10 cellular contexts compared by ENCODE assay signal in the genomic region with DNA sequence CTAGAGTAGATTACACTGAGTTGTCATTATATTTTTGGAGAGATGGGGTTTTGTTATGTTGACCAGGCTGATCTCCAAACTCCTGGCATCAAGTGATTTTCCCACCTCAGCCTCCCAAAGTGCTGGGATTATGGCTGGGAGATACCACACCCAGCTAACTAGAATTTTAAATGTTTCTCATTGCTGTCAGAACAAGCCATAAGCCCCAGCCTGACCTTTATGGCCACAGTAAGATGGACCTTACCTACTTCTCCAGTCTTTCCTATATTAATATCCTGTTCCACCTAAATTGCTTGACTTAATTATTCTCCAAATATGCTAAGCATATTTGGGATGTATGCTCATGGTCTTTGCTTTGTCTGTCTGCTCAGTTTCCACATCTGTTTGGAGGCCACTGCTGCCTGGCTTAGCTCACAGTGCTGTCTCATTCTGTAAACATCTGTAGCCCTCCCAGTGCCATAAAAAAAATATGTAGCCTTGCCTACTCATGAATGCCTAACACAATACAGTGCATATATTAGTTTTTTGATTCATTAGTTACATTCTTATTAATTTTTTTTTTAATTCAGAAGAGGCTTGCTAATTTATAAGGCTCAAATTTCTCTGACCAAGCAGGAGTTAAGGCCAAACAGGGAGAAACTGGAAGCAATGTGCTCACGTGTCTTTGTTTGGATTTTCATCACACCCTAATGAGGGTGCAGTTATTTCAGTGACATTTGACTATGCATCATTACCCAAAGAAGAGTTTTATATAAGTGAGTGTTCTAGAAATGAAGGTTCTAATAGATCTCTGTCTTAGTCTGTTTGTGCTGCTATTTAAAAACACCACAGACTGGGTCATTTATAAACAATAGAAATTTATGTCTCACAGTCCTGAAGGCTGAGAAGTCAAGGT. TPM values are rescaled to one million over a fixed set of nuclear protein-coding genes. Genes with fewer than 3 reads are reported as not detected.
DNase-seq lines count a peak whose midpoint lies in the region; TF ChIP-seq lines count a peak whose summit lies in the region.
"Had no signal": no experiment of that assay in that cellular context is flagged by ENCODE, and none has a peak within 500 bp of the region (broad histone marks: within the 10 kb centered on the region; RNA-seq: fewer than 3 reads in every experiment).

No MANE protein-coding gene starts in this region.

- H3K4me3 ChIP-seq in HEK293 (ENCODE audit: low read depth, low read length) (no peak overlapping the region), choroid plexus epithelial cell (ENCODE audit: low read depth, low read length) (no peak overlapping the region)
- H3K4me3 ChIP-seq: adrenal gland had no signal

- POLR2A ChIA-PET in HEK293 (lab: Yijun Ruan, JAX) (no interaction called here), HEK293T (lab: Yijun Ruan, JAX) (no interaction called here)

- no peak overlapping the region for H3K27ac ChIP-seq in HEK293 (ENCODE audit: extremely low read depth, low read depth, low read length)
- H3K27ac ChIP-seq: adrenal gland had no signal

- CTCF ChIA-PET in HEK293 (lab: Yijun Ruan, JAX) = no interaction called here
- CTCF ChIA-PET in HEK293T (lab: Yijun Ruan, JAX) = no interaction called here

- peaks cover 5% of the 10 kb centered on the region; the same call in 1 of the 2 replicates for H3K4me1 ChIP-seq in HEK293 (ENCODE audit: control insufficient read depth, insufficient read depth, low read length)

- H3K36me3 ChIP-seq in HEK293 (ENCODE audit: control insufficient read depth in 2 of 2, insufficient read depth in 1 of 2, low read length in 2 of 2) = no peaks in the 10 kb centered on the region
- H3K36me3 ChIP-seq: adrenal gland had no signal

- TF ChIP-seq CTCF in HEK293 (tag by site-specific recombination; IDR thresholded peaks at IDR 0.05) (no peak), choroid plexus epithelial cell (conservative IDR thresholded peaks at IDR 0.05; ENCODE audit: low read depth, low read length) (no peak)

- no peaks in the 10 kb centered on the region for H3K9me3 ChIP-seq in HEK293 (ENCODE audit: control insufficient read depth, insufficient read depth, low read depth, low read length)
- H3K9me3 ChIP-seq: adrenal gland had no signal

- DNase-seq in AG08396 (ENCODE audit: low spot score) (peak; percentile 49), choroid plexus epithelial cell (ENCODE audit: low read depth) (peak; percentile 79), mucosa of gallbladder (ENCODE audit: low spot score) (peak; percentile 41), HUDEP-2 (lab: John Stamatoyannopoulos, UW; ENCODE audit: unreplicated experiment in 76 of 76) (no peak), OCI-M2 (lab: John Stamatoyannopoulos, UW; ENCODE audit: unreplicated experiment) (no peak), HEK293T (ENCODE audit: extremely low spot score) (no peak), activated gamma-delta T cell (lab: John Stamatoyannopoulos, UW) (no peak)
- DNase-seq: trophoblast cell had no signal

TF ChIP-seq in HEK293, 187 proteins besides CTCF, POLR2A, EP300 and RAD21 (continues in another document):
- TF ChIP-seq ZBTB21 (tag by site-specific recombination; IDR thresholded peaks at IDR 0.05) = no peak
- TF ChIP-seq, protein P1, sequence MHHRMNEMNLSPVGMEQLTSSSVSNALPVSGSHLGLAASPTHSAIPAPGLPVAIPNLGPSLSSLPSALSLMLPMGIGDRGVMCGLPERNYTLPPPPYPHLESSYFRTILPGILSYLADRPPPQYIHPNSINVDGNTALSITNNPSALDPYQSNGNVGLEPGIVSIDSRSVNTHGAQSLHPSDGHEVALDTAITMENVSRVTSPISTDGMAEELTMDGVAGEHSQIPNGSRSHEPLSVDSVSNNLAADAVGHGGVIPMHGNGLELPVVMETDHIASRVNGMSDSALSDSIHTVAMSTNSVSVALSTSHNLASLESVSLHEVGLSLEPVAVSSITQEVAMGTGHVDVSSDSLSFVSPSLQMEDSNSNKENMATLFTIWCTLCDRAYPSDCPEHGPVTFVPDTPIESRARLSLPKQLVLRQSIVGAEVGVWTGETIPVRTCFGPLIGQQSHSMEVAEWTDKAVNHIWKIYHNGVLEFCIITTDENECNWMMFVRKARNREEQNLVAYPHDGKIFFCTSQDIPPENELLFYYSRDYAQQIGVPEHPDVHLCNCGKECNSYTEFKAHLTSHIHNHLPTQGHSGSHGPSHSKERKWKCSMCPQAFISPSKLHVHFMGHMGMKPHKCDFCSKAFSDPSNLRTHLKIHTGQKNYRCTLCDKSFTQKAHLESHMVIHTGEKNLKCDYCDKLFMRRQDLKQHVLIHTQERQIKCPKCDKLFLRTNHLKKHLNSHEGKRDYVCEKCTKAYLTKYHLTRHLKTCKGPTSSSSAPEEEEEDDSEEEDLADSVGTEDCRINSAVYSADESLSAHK (tag by site-specific recombination; IDR thresholded peaks at IDR 0.05) = no peak
- TF ChIP-seq PRDM1 (tag by site-specific recombination; IDR thresholded peaks at IDR 0.05) = no peak
- TF ChIP-seq, protein P2, sequence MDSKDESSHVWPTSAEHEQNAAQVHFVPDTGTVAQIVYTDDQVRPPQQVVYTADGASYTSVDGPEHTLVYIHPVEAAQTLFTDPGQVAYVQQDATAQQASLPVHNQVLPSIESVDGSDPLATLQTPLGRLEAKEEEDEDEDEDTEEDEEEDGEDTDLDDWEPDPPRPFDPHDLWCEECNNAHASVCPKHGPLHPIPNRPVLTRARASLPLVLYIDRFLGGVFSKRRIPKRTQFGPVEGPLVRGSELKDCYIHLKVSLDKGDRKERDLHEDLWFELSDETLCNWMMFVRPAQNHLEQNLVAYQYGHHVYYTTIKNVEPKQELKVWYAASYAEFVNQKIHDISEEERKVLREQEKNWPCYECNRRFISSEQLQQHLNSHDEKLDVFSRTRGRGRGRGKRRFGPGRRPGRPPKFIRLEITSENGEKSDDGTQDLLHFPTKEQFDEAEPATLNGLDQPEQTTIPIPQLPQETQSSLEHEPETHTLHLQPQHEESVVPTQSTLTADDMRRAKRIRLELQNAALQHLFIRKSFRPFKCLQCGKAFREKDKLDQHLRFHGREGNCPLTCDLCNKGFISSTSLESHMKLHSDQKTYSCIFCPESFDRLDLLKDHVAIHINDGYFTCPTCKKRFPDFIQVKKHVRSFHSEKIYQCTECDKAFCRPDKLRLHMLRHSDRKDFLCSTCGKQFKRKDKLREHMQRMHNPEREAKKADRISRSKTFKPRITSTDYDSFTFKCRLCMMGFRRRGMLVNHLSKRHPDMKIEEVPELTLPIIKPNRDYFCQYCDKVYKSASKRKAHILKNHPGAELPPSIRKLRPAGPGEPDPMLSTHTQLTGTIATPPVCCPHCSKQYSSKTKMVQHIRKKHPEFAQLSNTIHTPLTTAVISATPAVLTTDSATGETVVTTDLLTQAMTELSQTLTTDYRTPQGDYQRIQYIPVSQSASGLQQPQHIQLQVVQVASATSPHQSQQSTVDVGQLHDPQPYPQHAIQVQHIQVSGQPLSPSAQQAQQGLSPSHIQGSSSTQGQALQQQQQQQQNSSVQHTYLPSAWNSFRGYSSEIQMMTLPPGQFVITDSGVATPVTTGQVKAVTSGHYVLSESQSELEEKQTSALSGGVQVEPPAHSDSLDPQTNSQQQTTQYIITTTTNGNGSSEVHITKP (tag by site-specific recombination; IDR thresholded peaks at IDR 0.05) = 0 out of 2 replicates have a peak, but pooled peaks have one; percentile 28

TF ChIP-seq in HEK293T, 16 proteins besides CTCF, POLR2A, EP300 and RAD21:
- TF ChIP-seq HDGF (IDR thresholded peaks at IDR 0.05; ENCODE audit: borderline replicate concordance) = no peak
- no peak for TF ChIP-seq LEF1 (IDR thresholded peaks at IDR 0.05; ENCODE audit: borderline replicate concordance)
- TF ChIP-seq BHLHE40 (IDR thresholded peaks at IDR 0.05; ENCODE audit: borderline replicate concordance) = no peak
- no peak for TF ChIP-seq L3MBTL2 (conservative IDR thresholded peaks at IDR 0.05)
- no peak for TF ChIP-seq NFRKB (IDR thresholded peaks at IDR 0.05)
- TF ChIP-seq ARNT (IDR thresholded peaks at IDR 0.05) = no peak
- no peak for TF ChIP-seq TARDBP (IDR thresholded peaks at IDR 0.05)
- no peak for TF ChIP-seq ZNF384 (IDR thresholded peaks at IDR 0.05)
- TF ChIP-seq SUZ12 (IDR thresholded peaks at IDR 0.05) = no peak
- TF ChIP-seq, protein P3, sequence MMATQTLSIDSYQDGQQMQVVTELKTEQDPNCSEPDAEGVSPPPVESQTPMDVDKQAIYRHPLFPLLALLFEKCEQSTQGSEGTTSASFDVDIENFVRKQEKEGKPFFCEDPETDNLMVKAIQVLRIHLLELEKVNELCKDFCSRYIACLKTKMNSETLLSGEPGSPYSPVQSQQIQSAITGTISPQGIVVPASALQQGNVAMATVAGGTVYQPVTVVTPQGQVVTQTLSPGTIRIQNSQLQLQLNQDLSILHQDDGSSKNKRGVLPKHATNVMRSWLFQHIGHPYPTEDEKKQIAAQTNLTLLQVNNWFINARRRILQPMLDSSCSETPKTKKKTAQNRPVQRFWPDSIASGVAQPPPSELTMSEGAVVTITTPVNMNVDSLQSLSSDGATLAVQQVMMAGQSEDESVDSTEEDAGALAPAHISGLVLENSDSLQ (IDR thresholded peaks at IDR 0.05) = no peak
TF ChIP-seq in HEK293T: peak in this region for 0.

RNA-seq across cellular contexts. Expression of a gene that starts 45.3 kb away (rescaled TPM):
- 55.0 TPM for total RNA-seq in mucosa of gallbladder

Comparison
In these comparisons a context has a peak if more than half of its experiments do, and no peak if none do; other contexts are left out.
1. DNase-seq: peak in AG08396 (single experiment), choroid plexus epithelial cell (single experiment) and mucosa of gallbladder (single experiment); none in HUDEP-2 (0 of 76), OCI-M2 (single experiment), HEK293T (single experiment) and activated gamma-delta T cell (single experiment).